ENCODE assay signal across 8 cellular contexts in the genomic region with DNA sequence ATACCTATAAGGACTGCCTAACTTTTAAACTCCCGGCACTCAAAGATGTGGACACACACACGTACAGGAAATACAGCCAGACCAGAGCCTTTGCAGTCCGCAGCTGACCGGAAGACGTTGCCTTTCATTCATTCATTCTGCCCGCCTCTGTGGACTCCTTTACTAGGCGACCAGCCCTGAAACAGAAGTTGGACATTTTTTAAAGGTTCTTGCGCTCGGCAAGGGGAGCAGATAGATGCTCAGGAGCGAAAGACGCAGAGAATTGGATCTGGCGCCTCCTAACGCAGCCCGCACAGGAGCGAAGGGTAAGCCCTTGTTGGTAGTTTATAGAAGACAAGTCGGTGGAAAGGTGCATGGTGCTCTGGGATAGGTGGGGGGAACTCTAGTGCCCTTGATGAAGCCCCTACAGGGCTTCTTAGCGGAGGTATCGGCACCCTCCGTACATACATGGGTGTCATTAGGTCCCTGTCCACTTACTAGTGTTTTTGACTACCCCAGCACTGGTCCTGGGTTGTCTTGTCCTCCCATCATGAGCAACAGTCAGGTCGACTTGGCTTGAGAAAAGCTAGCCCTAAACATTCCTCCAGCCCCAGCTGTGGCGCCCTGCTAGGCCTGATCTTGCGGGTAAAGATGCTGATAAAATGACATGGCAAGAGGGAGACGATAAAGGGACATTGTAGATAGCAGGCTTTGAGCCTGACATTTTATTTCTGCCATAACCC. TPM values are rescaled to one million over a fixed set of nuclear protein-coding genes. Genes with fewer than 3 reads are reported as not detected.
A peak's percentile ranks its signal among the peaks of the same experiment; 100 is the strongest.
DNase-seq lines count a peak whose midpoint lies in the region; ATAC-seq and TF ChIP-seq lines count a peak whose summit lies in the region.

Gene KDM2B, minus strand, starts transcription at position 65 of the 722 bp plus-strand sequence. CDS start 112 bp downstream, outside the sequence.

- H3K4me3 Mint-ChIP-seq in activated naive CD8-positive, alpha-beta T cell treated with anti-CD3 and anti-CD28 coated beads for 36 hours = peak within 1 kb of the TSS; percentile 92
- peak within 1 kb of the TSS; percentile 93 for H3K4me3 Mint-ChIP-seq in glutamatergic neuron (ENCODE audit: unreplicated experiment)

- H3K4me3 ChIP-seq in neutrophil (ENCODE audit: low read depth in 1 of 2, low read length in 1 of 2) = peak within 1 kb of the TSS; percentile 67 to 83

- no peak for TF ChIP-seq CTCF in glutamatergic neuron (IDR thresholded peaks at IDR 0.05; ENCODE audit: partially characterized antibody, unreplicated experiment)
- TF ChIP-seq CTCF in neutrophil (IDR thresholded peaks at IDR 0.05) = no peak

- H3K27ac ChIP-seq in neutrophil = peak within 1 kb of the TSS; percentile 82

- DNase-seq in G401 (ENCODE audit: low spot score) (peak; percentile 79), NCI-H526 treated with DMSO at 0.1 percent for 48 hours (lab: John Stamatoyannopoulos, UW) (peak; percentile 72), glutamatergic neuron (no peak), dedifferentiated amniotic fluid mesenchymal stem cell (ENCODE audit: extremely low spot score) (no peak)
- DNase-seq in activated naive CD8-positive, alpha-beta T cell treated with anti-CD3 and anti-CD28 coated beads for 36 hours = no peak

- H3K9me3 Mint-ChIP-seq in activated naive CD8-positive, alpha-beta T cell treated with anti-CD3 and anti-CD28 coated beads for 36 hours = no peaks in the 10 kb centered on the region
- peaks cover 5% of the 10 kb centered on the region for H3K9me3 Mint-ChIP-seq in glutamatergic neuron (ENCODE audit: unreplicated experiment)

- H3K27me3 ChIP-seq in neutrophil = peaks cover 52% of the 10 kb centered on the region

- no peaks in the 10 kb centered on the region for H3K9me3 ChIP-seq in neutrophil

- peak within 1 kb of the TSS; percentile 96 for H3K27ac Mint-ChIP-seq in activated naive CD8-positive, alpha-beta T cell treated with anti-CD3 and anti-CD28 coated beads for 36 hours
- peak within 1 kb of the TSS; percentile 82 for H3K27ac Mint-ChIP-seq in glutamatergic neuron (ENCODE audit: unreplicated experiment)

- in situ Hi-C loops in G401 (cut with HindIII; ENCODE audit: low sequenced_read_pairs) = no loop called here

- no peaks in the 10 kb centered on the region for H3K27me3 Mint-ChIP-seq in activated naive CD8-positive, alpha-beta T cell treated with anti-CD3 and anti-CD28 coated beads for 36 hours
- peaks cover 3% of the 10 kb centered on the region for H3K27me3 Mint-ChIP-seq in glutamatergic neuron (ENCODE audit: unreplicated experiment)

- no peaks in the 10 kb centered on the region for H3K36me3 ChIP-seq in neutrophil

- no peaks in the 10 kb centered on the region for H3K36me3 Mint-ChIP-seq in activated naive CD8-positive, alpha-beta T cell treated with anti-CD3 and anti-CD28 coated beads for 36 hours
- no peaks in the 10 kb centered on the region for H3K36me3 Mint-ChIP-seq in glutamatergic neuron (ENCODE audit: unreplicated experiment)

- H3K4me1 Mint-ChIP-seq in activated naive CD8-positive, alpha-beta T cell treated with anti-CD3 and anti-CD28 coated beads for 36 hours = peaks cover 25% of the 10 kb centered on the region
- peaks cover 21% of the 10 kb centered on the region for H3K4me1 Mint-ChIP-seq in glutamatergic neuron (ENCODE audit: low read depth, unreplicated experiment)

- peaks cover 25 to 34% of the 10 kb centered on the region in 2 experiments for H3K4me1 ChIP-seq in neutrophil (ENCODE audit: control insufficient read depth in 1 of 2, insufficient read depth in 1 of 2, low read depth in 1 of 2, low read length in 1 of 2)

- ATAC-seq in HG02678 (IDR thresholded peaks at IDR 0.05; ENCODE audit: unreplicated experiment) (no peak), HG02623 (IDR thresholded peaks at IDR 0.05; ENCODE audit: unreplicated experiment) (no peak)

RNA-seq across cellular contexts. Expression of gene KDM2B, which starts in this region (rescaled TPM):
- 43.8 and 73.4 TPM in 2 replicates for total RNA-seq in G401 (2014; rRNA removed; shearing (Covaris generic))
- 10 to 100 TPM; 55.3 to 57.3 TPM for total RNA-seq in activated naive CD8-positive, alpha-beta T cell treated with anti-CD3 and anti-CD28 coated beads for 36 hours
- total RNA-seq in glutamatergic neuron (ENCODE audit: unreplicated experiment) = 64.3 TPM

Comparison
In these comparisons a context has a peak if more than half of its experiments do, and no peak if none do; other contexts are left out.
1. DNase-seq: peak in G401 (single experiment) and NCI-H526 treated with DMSO at 0.1 percent for 48 hours (single experiment); none in activated naive CD8-positive, alpha-beta T cell treated with anti-CD3 and anti-CD28 coated beads for 36 hours (single experiment), glutamatergic neuron (single experiment) and dedifferentiated amniotic fluid mesenchymal stem cell (single experiment).